ENCODE assay signal across 24 cellular contexts in the genomic region with DNA sequence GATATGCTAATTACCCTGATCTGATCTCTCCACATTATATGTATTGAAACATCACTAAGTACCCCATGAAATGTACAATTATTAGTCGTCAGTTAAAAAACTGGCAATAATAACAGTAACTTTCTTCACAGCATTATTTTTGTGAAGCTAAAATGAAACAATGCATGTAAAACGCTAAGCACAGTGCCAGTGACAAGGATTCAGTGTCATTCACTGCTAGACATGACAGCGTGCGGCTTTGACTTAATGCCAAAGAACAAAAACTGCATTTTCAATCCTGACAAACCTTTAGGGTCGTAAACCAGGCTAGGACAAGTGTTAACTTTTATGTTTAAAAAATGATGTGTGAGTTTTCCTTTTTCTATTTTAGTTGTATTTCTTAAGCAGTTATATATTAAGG. TPM values are rescaled to one million over a fixed set of nuclear protein-coding genes. Genes with fewer than 3 reads are reported as not detected.
DNase-seq lines count a peak whose midpoint lies in the region; ATAC-seq and TF ChIP-seq lines count a peak whose summit lies in the region.
"Had no signal": no experiment of that assay in that cellular context is flagged by ENCODE, and none has a peak within 500 bp of the region (broad histone marks: within the 10 kb centered on the region; RNA-seq: fewer than 3 reads in every experiment).

No MANE protein-coding gene starts in this region.

- ATAC-seq in heart right ventricle: no peak
- ATAC-seq: A549, GM12878, GM23338, HCT116 had no signal

- H3K27me3 ChIP-seq in neural cell (ENCODE audit: insufficient read depth, low read depth, low read length): no peaks in the 10 kb centered on the region
- no peaks in the 10 kb centered on the region for H3K27me3 ChIP-seq in uterus
- H3K27me3 ChIP-seq in heart right ventricle: no peaks in the 10 kb centered on the region
- H3K27me3 ChIP-seq: BE2C; BLaER1 treated with 17β-estradiol and CSF1 and Interleukin-3, amounts not matched to agents 10 nM and 100 nM had no signal

- no peaks in the 10 kb centered on the region for H3K9me2 ChIP-seq in neural cell (ENCODE audit: insufficient read depth, low read length)

- no peaks in the 10 kb centered on the region for H3K4me1 ChIP-seq in uterus
- no peaks in the 10 kb centered on the region for H3K4me1 ChIP-seq in heart right ventricle
- H3K4me1 ChIP-seq: A549; BE2C; BLaER1 treated with 17β-estradiol and CSF1 and Interleukin-3, amounts not matched to agents 10 nM and 100 nM had no signal

- TF ChIP-seq POLR2A in uterus (IDR thresholded peaks at IDR 0.05): no peak

- H3K36me3 ChIP-seq in neural cell (ENCODE audit: insufficient read depth, low read length) (no peaks in the 10 kb centered on the region), uterus (no peaks in the 10 kb centered on the region), heart right ventricle (no peaks in the 10 kb centered on the region)
- H3K36me3 ChIP-seq: BE2C; BLaER1 treated with 17β-estradiol and CSF1 and Interleukin-3, amounts not matched to agents 10 nM and 100 nM had no signal

- no peak overlapping the region for H3K4me2 ChIP-seq in neural cell (ENCODE audit: low read length)
- H3K4me2 ChIP-seq: A549; BLaER1 treated with 17β-estradiol and CSF1 and Interleukin-3, amounts not matched to agents 10 nM and 100 nM; GM23338 had no signal

- H3K27ac ChIP-seq in neural cell (ENCODE audit: low read length): peak overlapping the region; percentile 37
- no peak overlapping the region for H3K27ac ChIP-seq in uterus
- no peak overlapping the region for H3K27ac ChIP-seq in heart right ventricle
- H3K27ac ChIP-seq: A549; BLaER1 treated with 17β-estradiol and CSF1 and Interleukin-3, amounts not matched to agents 10 nM and 100 nM had no signal

- TF ChIP-seq EP300 in neural cell (conservative IDR thresholded peaks at IDR 0.05; ENCODE audit: poor library complexity, severe bottlenecking): peak; percentile 90

- H4K20me1 ChIP-seq in neural cell (ENCODE audit: insufficient read depth): no peaks in the 10 kb centered on the region
- H4K20me1 ChIP-seq: BLaER1 treated with 17β-estradiol and CSF1 and Interleukin-3, amounts not matched to agents 10 nM and 100 nM had no signal

- DNase-seq in NCI-H82 (lab: John Stamatoyannopoulos, UW) (peak; percentile 54), NCI-H82 treated with DMSO at 0.1 percent for 48 hours (lab: John Stamatoyannopoulos, UW; ENCODE audit: unreplicated experiment) (no peak), NCI-H69 (lab: John Stamatoyannopoulos, UW) (peak; percentile 70), uterus (no peak), heart right ventricle (no peak)
- DNase-seq: 8988T; ACHN; AML-193; BE2C; CD4-positive, alpha-beta T cell; CD8-positive, alpha-beta memory T cell; DMS 273 treated with DMSO at 0.1 percent for 48 hours; DMS79; EL; GDM1; H9; HFFc6 had no signal

- H3K9ac ChIP-seq in neural cell (ENCODE audit: low read length): no peak overlapping the region
- H3K9ac ChIP-seq: BLaER1 treated with 17β-estradiol and CSF1 and Interleukin-3, amounts not matched to agents 10 nM and 100 nM had no signal

- TF ChIP-seq RAD21 in neural cell (conservative IDR thresholded peaks at IDR 0.05): no peak

- 84 to 90% methylated on average over 5 of the region's 5 CpGs for WGBS in heart right ventricle, 2 donors

- peak overlapping the region; percentile 20 for H3K4me3 ChIP-seq in neural cell (ENCODE audit: low read length)
- no peak overlapping the region for H3K4me3 ChIP-seq in uterus
- H3K4me3 ChIP-seq in heart right ventricle: no peak overlapping the region
- H3K4me3 ChIP-seq: A549; BLaER1 treated with 17β-estradiol and CSF1 and Interleukin-3, amounts not matched to agents 10 nM and 100 nM; GM12878; GM23338 had no signal

- no peak for TF ChIP-seq CTCF in neural cell (IDR thresholded peaks at IDR 0.05; ENCODE audit: poor library complexity, severe bottlenecking)
- TF ChIP-seq CTCF in uterus (IDR thresholded peaks at IDR 0.05): no peak
- no peak for TF ChIP-seq CTCF in heart right ventricle (IDR thresholded peaks at IDR 0.05)

- intact Hi-C loops in uterus (cut with DNase I; ENCODE audit: low total_unique reads) (no loop called here), heart right ventricle (cut with DNase I) (loop anchor here in 2 of 10 donors (10.0 kb wide), 1 partner anchor 358 kb away; no protein-coding TSS in a partner anchor)

- H2AFZ ChIP-seq in neural cell (ENCODE audit: low read depth, low read length): no peak overlapping the region

- H3F3A ChIP-seq in neural cell (ENCODE audit: insufficient read depth, low read length, poor library complexity, severe bottlenecking): no peaks in the 10 kb centered on the region

- H3K9me3 ChIP-seq in neural cell (ENCODE audit: low read length) (no peaks in the 10 kb centered on the region), uterus (no peaks in the 10 kb centered on the region), heart right ventricle (no peaks in the 10 kb centered on the region)
- H3K9me3 ChIP-seq: A549; BE2C; BLaER1 treated with 17β-estradiol and CSF1 and Interleukin-3, amounts not matched to agents 10 nM and 100 nM had no signal

- H3K79me2 ChIP-seq in neural cell (replicated peaks; ENCODE audit: insufficient read depth, low read length): no peaks in the 10 kb centered on the region

TF ChIP-seq in neural cell, 6 proteins besides CTCF, POLR2A, EP300 and RAD21:
- peak; percentile 72 for TF ChIP-seq POLR2AphosphoS5 (IDR thresholded peaks at IDR 0.05)
- TF ChIP-seq, protein P1, sequence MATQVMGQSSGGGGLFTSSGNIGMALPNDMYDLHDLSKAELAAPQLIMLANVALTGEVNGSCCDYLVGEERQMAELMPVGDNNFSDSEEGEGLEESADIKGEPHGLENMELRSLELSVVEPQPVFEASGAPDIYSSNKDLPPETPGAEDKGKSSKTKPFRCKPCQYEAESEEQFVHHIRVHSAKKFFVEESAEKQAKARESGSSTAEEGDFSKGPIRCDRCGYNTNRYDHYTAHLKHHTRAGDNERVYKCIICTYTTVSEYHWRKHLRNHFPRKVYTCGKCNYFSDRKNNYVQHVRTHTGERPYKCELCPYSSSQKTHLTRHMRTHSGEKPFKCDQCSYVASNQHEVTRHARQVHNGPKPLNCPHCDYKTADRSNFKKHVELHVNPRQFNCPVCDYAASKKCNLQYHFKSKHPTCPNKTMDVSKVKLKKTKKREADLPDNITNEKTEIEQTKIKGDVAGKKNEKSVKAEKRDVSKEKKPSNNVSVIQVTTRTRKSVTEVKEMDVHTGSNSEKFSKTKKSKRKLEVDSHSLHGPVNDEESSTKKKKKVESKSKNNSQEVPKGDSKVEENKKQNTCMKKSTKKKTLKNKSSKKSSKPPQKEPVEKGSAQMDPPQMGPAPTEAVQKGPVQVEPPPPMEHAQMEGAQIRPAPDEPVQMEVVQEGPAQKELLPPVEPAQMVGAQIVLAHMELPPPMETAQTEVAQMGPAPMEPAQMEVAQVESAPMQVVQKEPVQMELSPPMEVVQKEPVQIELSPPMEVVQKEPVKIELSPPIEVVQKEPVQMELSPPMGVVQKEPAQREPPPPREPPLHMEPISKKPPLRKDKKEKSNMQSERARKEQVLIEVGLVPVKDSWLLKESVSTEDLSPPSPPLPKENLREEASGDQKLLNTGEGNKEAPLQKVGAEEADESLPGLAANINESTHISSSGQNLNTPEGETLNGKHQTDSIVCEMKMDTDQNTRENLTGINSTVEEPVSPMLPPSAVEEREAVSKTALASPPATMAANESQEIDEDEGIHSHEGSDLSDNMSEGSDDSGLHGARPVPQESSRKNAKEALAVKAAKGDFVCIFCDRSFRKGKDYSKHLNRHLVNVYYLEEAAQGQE (IDR thresholded peaks at IDR 0.05; ENCODE audit: borderline replicate concordance): no peak

RNA-seq across cellular contexts. Expression of a gene that starts 8.8 kb away (rescaled TPM):
- polyA plus RNA-seq in neural cell (0.10 and 0.44 TPM in 2 replicates), heart right ventricle (under 1 TPM; 0.15 to 0.35 TPM)
- polyA minus RNA-seq in neural cell: 0.24 and 0.81 TPM in 2 replicates
- total RNA-seq in uterus (not detected), heart right ventricle (1 to 10 TPM in 1 of 10 donors, under 1 TPM in 6, not detected in 3; 0.15 to 1.1 (median 0.38) TPM)
- total RNA-seq: CD4-positive, alpha-beta T cell; CD8-positive, alpha-beta memory T cell; GM12878; GM23338; H9; HFFc6 had no signal
- polyA plus RNA-seq: A549; CD14-positive monocyte; CD8-positive, alpha-beta memory T cell; GM12878; GM23338 had no signal

Comparison
In these comparisons a context has a peak if more than half of its experiments do, and no peak if none do; other contexts are left out.
1. DNase-seq: peak in NCI-H82 (single experiment) and NCI-H69 (single experiment); none in NCI-H82 treated with DMSO at 0.1 percent for 48 hours (single experiment), uterus (0 of 2) and heart right ventricle (0 of 2).